Comparison of ENCODE assay signal across 11 cellular contexts in genomic region chr1:61606448-61607312, GRCh38.
DNase-seq lines count a peak whose midpoint lies in the region; ATAC-seq and TF ChIP-seq lines count a peak whose summit lies in the region.
"Had no signal": no experiment of that assay in that cellular context is flagged by ENCODE, and none has a peak within 500 bp of the region (broad histone marks: within the 10 kb centered on the region; RNA-seq: fewer than 3 reads in every experiment).

No MANE protein-coding gene starts in this region.

- TF ChIP-seq CTCF in fibroblast of the aortic adventitia (IDR thresholded peaks at IDR 0.05; ENCODE audit: insufficient read depth, low read length) (no peak), osteoblast (IDR thresholded peaks at IDR 0.05; ENCODE audit: extremely low read depth, low read depth, low read length) (no peak)

- no peaks in the 10 kb centered on the region for H3K36me3 Mint-ChIP-seq in T-helper 17 cell (ENCODE audit: low read depth)

- H3K36me3 ChIP-seq in osteoblast (ENCODE audit: insufficient read depth, low read length) (no peaks in the 10 kb centered on the region), aorta (ENCODE audit: control insufficient read depth in 1 of 2, insufficient read depth in 2 of 2, low read length in 1 of 2) (no peaks in the 10 kb centered on the region)

- WGBS in aorta, 2 donors: 3 to 13% methylated on average over 15 of the region's 15 CpGs

- no peaks in the 10 kb centered on the region for H3K9me3 ChIP-seq in osteoblast (ENCODE audit: low read depth, low read length)
- H3K9me3 ChIP-seq in aorta (ENCODE audit: control insufficient read depth, low read length): no peaks in the 10 kb centered on the region
- no peaks in the 10 kb centered on the region for H3K9me3 ChIP-seq in T-helper 17 cell (ENCODE audit: control insufficient read depth, low read length, poor library complexity, severe bottlenecking)

- H2AFZ ChIP-seq in osteoblast (ENCODE audit: low read length): peak overlapping the region; percentile 85

- no peaks in the 10 kb centered on the region for H3K79me2 ChIP-seq in osteoblast (ENCODE audit: insufficient read depth, low read length)

- no peaks in the 10 kb centered on the region for H4K20me1 ChIP-seq in osteoblast (ENCODE audit: insufficient read depth, low read length)

- peak overlapping the region; percentile 76 for H3K4me2 ChIP-seq in osteoblast (ENCODE audit: insufficient read depth, low read length)

- no peak overlapping the region for H3K4me3 ChIP-seq in fibroblast of the aortic adventitia (ENCODE audit: low read depth, low read length)
- H3K4me3 ChIP-seq in osteoblast (ENCODE audit: insufficient read depth, low read length): peak overlapping the region; percentile 36
- H3K4me3 ChIP-seq in aorta (ENCODE audit: low read length in 2 of 2): no peak overlapping the region

- H3K4me1 Mint-ChIP-seq in T-helper 17 cell: no peaks in the 10 kb centered on the region

- ATAC-seq in Right ventricle myocardium inferior (peak; percentile 97), aorta (ENCODE audit: low FRiP score) (peak; percentile 92), T-helper 17 cell (no peak), HG03521 (IDR thresholded peaks at IDR 0.05; ENCODE audit: unreplicated experiment) (no peak)

- no peak overlapping the region for H3K27ac Mint-ChIP-seq in T-helper 17 cell

- H3K4me3 Mint-ChIP-seq in T-helper 17 cell: no peak overlapping the region

- DNase-seq in Right ventricle myocardium inferior (ENCODE audit: missing footprints) (peak; percentile 84), cardiac septum (ENCODE audit: low spot score) (no peak), fibroblast of the aortic adventitia (ENCODE audit: low read depth) (peak; percentile 88), osteoblast (ENCODE audit: insufficient read length, low spot score, missing footprints) (no peak), aorta (peak; percentile 87 to 90), T-helper 17 cell (no peak), NCI-H524 treated with DMSO at 0.1 percent for 48 hours (lab: John Stamatoyannopoulos, UW) (no peak)
- DNase-seq: 8988T, GF-D8, NCI-H1048 had no signal

- peaks cover 21% of the 10 kb centered on the region for H3K27me3 Mint-ChIP-seq in T-helper 17 cell

- H3K27me3 ChIP-seq in osteoblast (ENCODE audit: insufficient read depth, low read length): no peaks in the 10 kb centered on the region
- no peaks in the 10 kb centered on the region for H3K27me3 ChIP-seq in aorta (ENCODE audit: control insufficient read depth in 1 of 2, insufficient read depth in 2 of 2, low read length in 1 of 2)

- intact Hi-C loops in Right ventricle myocardium inferior (cut with DNase I): loop anchor here (2.0 kb wide), 1 partner anchor 32 kb away; no protein-coding TSS in a partner anchor
- intact Hi-C loops in cardiac septum (cut with DNase I): no loop called here
- intact Hi-C loops in aorta (cut with DNase I): no loop called here

- H3K27ac ChIP-seq in osteoblast (ENCODE audit: low read depth, low read length): peak overlapping the region; percentile 77
- H3K27ac ChIP-seq in aorta (ENCODE audit: low read depth in 1 of 2, low read length in 2 of 2): peak overlapping the region; percentile 94 to 99

- H3K4me1 ChIP-seq in osteoblast (ENCODE audit: insufficient read depth, low read length) (peaks cover 14% of the 10 kb centered on the region), aorta (ENCODE audit: control insufficient read depth in 1 of 2, insufficient read depth in 2 of 2, low read length in 2 of 2) (peaks cover 2 to 7% of the 10 kb centered on the region in 2 donors)

Comparison
In these comparisons a context has a peak if more than half of its experiments do, and no peak if none do; other contexts are left out.
1. DNase-seq: peak in Right ventricle myocardium inferior (single experiment), fibroblast of the aortic adventitia (single experiment) and aorta (2 of 2); none in cardiac septum (single experiment), osteoblast (single experiment), T-helper 17 cell (0 of 3) and NCI-H524 treated with DMSO at 0.1 percent for 48 hours (single experiment).
2. ATAC-seq: peak in Right ventricle myocardium inferior (single experiment) and aorta (single experiment); none in T-helper 17 cell (single experiment) and HG03521 (single experiment).